ENCODE assay signal across 11 cellular contexts in genomic region chr6:16301511-16301910, GRCh38.
A peak's percentile ranks its signal among the peaks of the same experiment; 100 is the strongest.
DNase-seq lines count a peak whose midpoint lies in the region; ATAC-seq and FAIRE-seq lines count a peak whose summit lies in the region.
"Had no signal": no experiment of that assay in that cellular context is flagged by ENCODE, and none has a peak within 500 bp of the region (broad histone marks: within the 10 kb centered on the region; RNA-seq: fewer than 3 reads in every experiment).

No MANE protein-coding gene starts in this region.

- FAIRE-seq in RCC 7860 (lab: Jason Lieb, UNC) = no peak
- no peak for FAIRE-seq in small intestine (lab: Jason Lieb, UNC)

- H3K27me3 ChIP-seq in small intestine (ENCODE audit: control insufficient read depth in 2 of 2, insufficient read depth in 2 of 2, low read length in 2 of 2) = no peaks in the 10 kb centered on the region
- H3K27me3 ChIP-seq: tibial nerve had no signal

- no peak overlapping the region for H3K27ac ChIP-seq in small intestine (ENCODE audit: low read depth in 1 of 2, low read length in 1 of 2)
- H3K27ac ChIP-seq: tibial nerve had no signal

- H3K9me3 ChIP-seq in small intestine (ENCODE audit: control insufficient read depth, low read depth) = no peaks in the 10 kb centered on the region
- H3K9me3 ChIP-seq: tibial nerve had no signal

- no peaks in the 10 kb centered on the region for H3K4me1 ChIP-seq in small intestine (ENCODE audit: control insufficient read depth in 2 of 2, insufficient read depth in 1 of 2, low read depth in 1 of 2, low read length in 1 of 2)
- H3K4me1 ChIP-seq: tibial nerve had no signal

- DNase-seq in NCI-H774 (lab: John Stamatoyannopoulos, UW) (peak; percentile 23), RCC 7860 (ENCODE audit: low spot score) (no peak), small intestine (no peak), SKM-1 treated with dmso at 0.1 percent for 144 hours (lab: John Stamatoyannopoulos, UW; ENCODE audit: unreplicated experiment) (no peak)
- DNase-seq: activated T-cell treated with anti-CD3 and anti-CD28 coated beads, Interleukin-2, amount 50 U/mL, for 72 hours; KBM-7 had no signal

- H3K36me3 ChIP-seq in small intestine (ENCODE audit: control insufficient read depth in 2 of 2, insufficient read depth in 2 of 2, low read length in 2 of 2) = peaks cover 0 to 3% of the 10 kb centered on the region in 2 donors

- whole genome bisulfite sequencing in small intestine, 3 donors = 86 to 95% (median 87%) methylated on average over 7 of the region's 7 CpGs

- ATAC-seq in GM18502 (IDR thresholded peaks at IDR 0.05; ENCODE audit: poor library complexity, unreplicated experiment) (peak; percentile 37), GM19467 (IDR thresholded peaks at IDR 0.05; ENCODE audit: unreplicated experiment) (peak; percentile 44), HG03045 (IDR thresholded peaks at IDR 0.05; ENCODE audit: unreplicated experiment) (peak; percentile 32), GM18873 (IDR thresholded peaks at IDR 0.05; ENCODE audit: low FRiP score, unreplicated experiment) (no peak)
- ATAC-seq: activated T-cell treated with anti-CD3 and anti-CD28 coated beads, Interleukin-2, amount 50 U/mL, for 72 hours had no signal

- H3K4me3 ChIP-seq in small intestine (ENCODE audit: low read depth in 1 of 2, low read length in 2 of 2) = no peak overlapping the region
- H3K4me3 ChIP-seq: tibial nerve had no signal
